8 cellular contexts compared by ENCODE assay signal in the genomic region with DNA sequence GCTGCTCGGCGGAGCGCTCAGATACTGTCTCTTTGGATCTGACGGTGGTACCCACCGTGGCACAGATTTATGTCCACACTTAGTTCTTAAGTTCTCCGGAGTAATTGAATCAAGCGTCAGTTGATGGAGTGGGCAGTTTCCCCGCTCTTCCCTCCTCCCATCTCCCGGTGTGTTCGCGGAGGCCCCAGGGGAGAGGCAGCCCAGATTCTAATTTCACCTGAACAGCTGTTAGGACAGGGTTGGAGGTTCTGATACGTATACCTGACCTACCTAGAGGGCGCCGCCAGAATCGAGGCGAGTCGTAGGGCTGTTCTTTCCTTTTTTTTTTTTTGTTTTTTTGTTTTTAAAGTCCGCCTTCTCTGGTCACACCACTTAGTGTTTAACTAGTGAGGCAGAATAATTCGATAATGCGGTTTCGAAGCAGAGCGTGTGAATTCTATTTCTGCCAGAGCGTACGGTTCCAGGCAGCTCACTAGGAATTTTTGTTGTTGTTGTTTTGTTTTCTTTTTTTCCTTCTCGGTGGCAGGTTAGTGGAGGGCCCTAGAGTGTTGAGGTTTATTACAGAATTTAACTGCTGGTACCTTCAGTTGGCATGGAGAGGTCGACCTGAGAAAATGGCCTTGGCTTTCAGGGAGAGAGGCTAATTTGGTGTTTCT. TPM values are rescaled to one million over a fixed set of nuclear protein-coding genes. Genes with fewer than 3 reads are reported as not detected.
DNase-seq lines count a peak whose midpoint lies in the region; ATAC-seq lines count a peak whose summit lies in the region.

No MANE protein-coding gene starts in this region.

- no peak overlapping the region for H3K27ac Mint-ChIP-seq in activated CD8-positive, alpha-beta T cell treated with anti-CD3 and anti-CD28 coated beads, Interleukin-2, amount 10 ng/mL, durations not matched to agents 7 days and 5 days
- H3K27ac Mint-ChIP-seq in immature natural killer cell, result peak overlapping the region in 5 of 6 donors; percentile 17 to 79 (median 28)
- peak overlapping the region; percentile 71 for H3K27ac Mint-ChIP-seq in stimulated activated memory B cell treated with anti-CD40 and anti-IgM and Interleukin-4, amounts not matched to agents 10 μg/mL and 1 μg/mL and 100 μg/mL, for 72 hours

- ATAC-seq in GM18498 (IDR thresholded peaks at IDR 0.05; ENCODE audit: unreplicated experiment) (peak; percentile 27), HG03432 (IDR thresholded peaks at IDR 0.05; ENCODE audit: unreplicated experiment) (peak; percentile 33), GM21619 (IDR thresholded peaks at IDR 0.05; ENCODE audit: unreplicated experiment) (no peak)
- peak; percentile 35 for ATAC-seq in activated CD8-positive, alpha-beta T cell treated with anti-CD3 and anti-CD28 coated beads, Interleukin-2, amount 10 ng/mL, durations not matched to agents 7 days and 5 days
- peak; percentile 64 for ATAC-seq in stimulated activated memory B cell treated with anti-CD40 and anti-IgM and Interleukin-4, amounts not matched to agents 10 μg/mL and 1 μg/mL and 100 μg/mL, for 72 hours

- POLR2A ChIA-PET in activated CD8-positive, alpha-beta T cell treated with anti-CD3 and anti-CD28 coated beads, Interleukin-2, amount 10 ng/mL, durations not matched to agents 7 days and 5 days (lab: Charles Lee), result no interaction called here

- no peak for DNase-seq in activated CD8-positive, alpha-beta T cell treated with anti-CD3 and anti-CD28 coated beads, Interleukin-2, amount 10 ng/mL, durations not matched to agents 7 days and 5 days
- DNase-seq in immature natural killer cell (peak in 1 of 3 donors; percentile 5), SHP77 treated with DMSO at 0.1 percent for 48 hours (lab: John Stamatoyannopoulos, UW) (no peak), G401 (ENCODE audit: low spot score) (no peak)

- in situ Hi-C loops in G401 (cut with HindIII; ENCODE audit: low sequenced_read_pairs), result no loop called here

- H3K4me1 Mint-ChIP-seq in activated CD8-positive, alpha-beta T cell treated with anti-CD3 and anti-CD28 coated beads, Interleukin-2, amount 10 ng/mL, durations not matched to agents 7 days and 5 days (ENCODE audit: low read depth), result peaks cover 17% of the 10 kb centered on the region
- H3K4me1 Mint-ChIP-seq in immature natural killer cell, result peaks cover 18 to 26% of the 10 kb centered on the region in 2 donors
- peaks cover 20% of the 10 kb centered on the region for H3K4me1 Mint-ChIP-seq in stimulated activated memory B cell treated with anti-CD40 and anti-IgM and Interleukin-4, amounts not matched to agents 10 μg/mL and 1 μg/mL and 100 μg/mL, for 72 hours

- CTCF ChIA-PET in activated CD8-positive, alpha-beta T cell treated with anti-CD3 and anti-CD28 coated beads, Interleukin-2, amount 10 ng/mL, durations not matched to agents 7 days and 5 days (lab: Charles Lee), result interaction anchor here (0.9 to 4.1 kb wide), 4 partner anchors 7 to 232 kb away, joined by 3 to 26 read pairs (median 4); no protein-coding TSS in a partner anchor

- H3K4me3 Mint-ChIP-seq in activated CD8-positive, alpha-beta T cell treated with anti-CD3 and anti-CD28 coated beads, Interleukin-2, amount 10 ng/mL, durations not matched to agents 7 days and 5 days, result peak overlapping the region; percentile 68
- peak overlapping the region; percentile 81 to 94 (median 87) for H3K4me3 Mint-ChIP-seq in immature natural killer cell
- H3K4me3 Mint-ChIP-seq in stimulated activated memory B cell treated with anti-CD40 and anti-IgM and Interleukin-4, amounts not matched to agents 10 μg/mL and 1 μg/mL and 100 μg/mL, for 72 hours, result peak overlapping the region; percentile 83

- H3K9me3 Mint-ChIP-seq in activated CD8-positive, alpha-beta T cell treated with anti-CD3 and anti-CD28 coated beads, Interleukin-2, amount 10 ng/mL, durations not matched to agents 7 days and 5 days (ENCODE audit: insufficient read depth), result no peaks in the 10 kb centered on the region
- peaks cover 4 to 13% (median 9%) of the 10 kb centered on the region in 6 donors for H3K9me3 Mint-ChIP-seq in immature natural killer cell
- H3K9me3 Mint-ChIP-seq in stimulated activated memory B cell treated with anti-CD40 and anti-IgM and Interleukin-4, amounts not matched to agents 10 μg/mL and 1 μg/mL and 100 μg/mL, for 72 hours, result peaks cover 5% of the 10 kb centered on the region

- peaks cover 59% of the 10 kb centered on the region for H3K27me3 Mint-ChIP-seq in activated CD8-positive, alpha-beta T cell treated with anti-CD3 and anti-CD28 coated beads, Interleukin-2, amount 10 ng/mL, durations not matched to agents 7 days and 5 days (ENCODE audit: low read depth)
- peaks cover 10 to 20% (median 12%) of the 10 kb centered on the region in 3 donors for H3K27me3 Mint-ChIP-seq in immature natural killer cell (ENCODE audit: low read depth in 3 of 3)
- H3K27me3 Mint-ChIP-seq in stimulated activated memory B cell treated with anti-CD40 and anti-IgM and Interleukin-4, amounts not matched to agents 10 μg/mL and 1 μg/mL and 100 μg/mL, for 72 hours, result peaks cover 44% of the 10 kb centered on the region

- no peaks in the 10 kb centered on the region for H3K36me3 Mint-ChIP-seq in activated CD8-positive, alpha-beta T cell treated with anti-CD3 and anti-CD28 coated beads, Interleukin-2, amount 10 ng/mL, durations not matched to agents 7 days and 5 days (ENCODE audit: low read depth)
- H3K36me3 Mint-ChIP-seq in immature natural killer cell, result peaks cover under 1 to 7% (median 7%) of the 10 kb centered on the region in 3 donors
- no peaks in the 10 kb centered on the region for H3K36me3 Mint-ChIP-seq in stimulated activated memory B cell treated with anti-CD40 and anti-IgM and Interleukin-4, amounts not matched to agents 10 μg/mL and 1 μg/mL and 100 μg/mL, for 72 hours

RNA-seq across cellular contexts. Expression of a gene that starts 22.3 kb away (rescaled TPM):
- total RNA-seq in activated CD8-positive, alpha-beta T cell treated with anti-CD3 and anti-CD28 coated beads, Interleukin-2, amount 10 ng/mL, durations not matched to agents 7 days and 5 days, result 10 to 100 TPM; 22.1 to 23.2 TPM
- 100 to 1,000 TPM in 2 of 3 donors, 10 to 100 TPM in 1; 64.5 to 113 (median 109) TPM for polyA plus RNA-seq in immature natural killer cell
- total RNA-seq in G401 (2014; rRNA removed; shearing (Covaris generic)), result 50.2 and 64.1 TPM in 2 replicates

RNA-seq across cellular contexts. Expression of a gene that starts 42.9 kb away (rescaled TPM):
- under 1 TPM; 0.05 to 0.11 TPM for total RNA-seq in activated CD8-positive, alpha-beta T cell treated with anti-CD3 and anti-CD28 coated beads, Interleukin-2, amount 10 ng/mL, durations not matched to agents 7 days and 5 days
- 1 to 10 TPM; 1.3 to 5.8 (median 1.7) TPM for polyA plus RNA-seq in immature natural killer cell
- total RNA-seq in G401 (2014; rRNA removed; shearing (Covaris generic)), result 11.4 and 16.0 TPM in 2 replicates

Comparison
In these comparisons a context has a peak if more than half of its experiments do, and no peak if none do; other contexts are left out.
1. RNA of a gene that starts 42.9 kb away (total RNA-seq): 11.4 to 16.0 TPM in G401; 0.05 to 0.11 TPM in activated CD8-positive, alpha-beta T cell treated with anti-CD3 and anti-CD28 coated beads, Interleukin-2, amount 10 ng/mL, durations not matched to agents 7 days and 5 days; every median in the first group is over 10 times any median in the second.
2. Peak in every context shown above with its lines, with median percentiles within 50 percentile points of each other: H3K4me3 Mint-ChIP-seq.